Comparison of ENCODE assay signal across 11 cellular contexts in the genomic region with DNA sequence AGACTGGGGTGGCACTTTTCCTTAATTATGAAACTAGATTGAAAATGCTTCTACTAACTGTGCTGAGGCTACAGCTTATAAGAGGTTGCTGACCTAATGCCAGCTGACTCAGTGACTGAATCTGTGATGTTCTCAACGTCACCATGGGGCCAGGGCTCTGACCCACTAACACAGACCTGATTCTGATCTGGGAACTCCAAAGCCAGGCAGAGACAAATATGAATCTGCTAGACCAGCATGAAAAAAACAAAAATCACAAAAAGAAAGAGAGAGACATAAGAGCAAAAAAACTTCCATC. TPM values are rescaled to one million over a fixed set of nuclear protein-coding genes. Genes with fewer than 3 reads are reported as not detected.
DNase-seq lines count a peak whose midpoint lies in the region; ATAC-seq, FAIRE-seq and TF ChIP-seq lines count a peak whose summit lies in the region.
"Had no signal": no experiment of that assay in that cellular context is flagged by ENCODE, and none has a peak within 500 bp of the region (broad histone marks: within the 10 kb centered on the region; RNA-seq: fewer than 3 reads in every experiment).

No MANE protein-coding gene starts in this region.

- H3K4me1 ChIP-seq in H1 (replicated peaks in 1 of 4; ENCODE audit: control insufficient read depth in 3 of 4, insufficient read depth in 4 of 4, low read length in 3 of 4), result peaks cover 0 to 7% (median 1%) of the 10 kb centered on the region in 4 experiments; a peak in 4 of 7 replicates

- no peak overlapping the region for H3K4me3 Mint-ChIP-seq in nephron progenitor cell
- H3K4me3 Mint-ChIP-seq: activated CD4-positive, alpha-beta memory T cell treated with anti-CD3 and anti-CD28 coated beads, Interleukin-2, amount 10 ng/mL, durations not matched to agents 7 days and 5 days had no signal

- H2BK15ac ChIP-seq in H1 (ENCODE audit: low read length), result no peak overlapping the region

- CTCF ChIA-PET in H1 (lab: Charles Lee; ENCODE audit: partially characterized antibody), result interaction anchor here (0.8 to 1.6 kb wide), 2 partner anchors 13 to 85 kb away, joined by 4 to 5 read pairs; no protein-coding TSS in a partner anchor

- H3K9me3 ChIP-seq in MG63, result no peaks in the 10 kb centered on the region
- H3K9me3 ChIP-seq in H1 (ENCODE audit: insufficient read depth in 2 of 2, low read depth in 1 of 2, low read length in 1 of 2), result no peaks in the 10 kb centered on the region
- H3K9me3 ChIP-seq: esophagus muscularis mucosa had no signal

- H3K56ac ChIP-seq in H1 (replicated peaks; ENCODE audit: insufficient read length, low read depth, low read length), result no peak overlapping the region

- POLR2A ChIA-PET in H1 (lab: Charles Lee; ENCODE audit: partially characterized antibody), result interaction anchor here (0.8 kb wide), 1 partner anchor 13 kb away, joined by 3 read pairs; no protein-coding TSS in a partner anchor

- no peak for TF ChIP-seq POLR2A in H1 (IDR thresholded peaks at IDR 0.05; ENCODE audit: control extremely low read depth in 1 of 2, low read depth in 2 of 2, low read length in 2 of 2)

- no peak overlapping the region for H4K5ac ChIP-seq in H1 (ENCODE audit: insufficient read length, low read depth, low read length)

- H2BK120ac ChIP-seq in H1 (replicated peaks; ENCODE audit: low read depth, low read length), result no peak overlapping the region

- no peak overlapping the region for H3K18ac ChIP-seq in H1 (ENCODE audit: extremely low read depth, low read length)

- no peak overlapping the region for H3K14ac ChIP-seq in H1 (ENCODE audit: insufficient read length)

- no peak overlapping the region for H4K91ac ChIP-seq in H1 (replicated peaks; ENCODE audit: insufficient read length, low read length)

- H3K27me3 ChIP-seq in MG63, result no peaks in the 10 kb centered on the region
- no peaks in the 10 kb centered on the region for H3K27me3 ChIP-seq in H1 (replicated peaks in 1 of 4; ENCODE audit: control insufficient read depth in 3 of 4, extremely low read depth in 1 of 4, insufficient read depth in 3 of 4, low read length in 3 of 4)
- H3K27me3 ChIP-seq: esophagus muscularis mucosa had no signal

- H3K79me1 ChIP-seq in H1 (ENCODE audit: low read depth, low read length), result peaks cover 4% of the 10 kb centered on the region; the same call in 1 of the 2 replicates

- H2BK5ac ChIP-seq in H1 (ENCODE audit: low read depth, low read length), result no peak overlapping the region

- no peak overlapping the region for H3K23ac ChIP-seq in H1 (ENCODE audit: insufficient read length)

- H2AK5ac ChIP-seq in H1 (ENCODE audit: low read depth, low read length), result no peak overlapping the region

- no peak overlapping the region for H3K4ac ChIP-seq in H1 (replicated peaks; ENCODE audit: insufficient read length, low read depth, low read length)

- peak overlapping the region; percentile 43 for H3K27ac Mint-ChIP-seq in nephron progenitor cell
- H3K27ac Mint-ChIP-seq: activated CD4-positive, alpha-beta memory T cell treated with anti-CD3 and anti-CD28 coated beads, Interleukin-2, amount 10 ng/mL, durations not matched to agents 7 days and 5 days had no signal

- TF ChIP-seq RAD21 in H1 (IDR thresholded peaks at IDR 0.05 in 1 of 2, conservative IDR thresholded peaks at IDR 0.05 in 1 of 2; ENCODE audit: low read depth in 2 of 2, low read length in 2 of 2), result no peak

- no peak for ATAC-seq in HG03097 (IDR thresholded peaks at IDR 0.05; ENCODE audit: low FRiP score, unreplicated experiment)

- H3K4me3 ChIP-seq in MG63 (no peak overlapping the region), H1 (ENCODE audit: extremely low read depth in 1 of 4, insufficient read depth in 2 of 4, low read depth in 3 of 4, low read length in 4 of 4) (no peak overlapping the region)
- H3K4me3 ChIP-seq: esophagus muscularis mucosa had no signal

- peaks cover 4% of the 10 kb centered on the region for H3K9me3 Mint-ChIP-seq in nephron progenitor cell
- H3K9me3 Mint-ChIP-seq: activated CD4-positive, alpha-beta memory T cell treated with anti-CD3 and anti-CD28 coated beads, Interleukin-2, amount 10 ng/mL, durations not matched to agents 7 days and 5 days had no signal

- no peak overlapping the region for H2BK20ac ChIP-seq in H1 (ENCODE audit: low read length)

- H3K23me2 ChIP-seq in H1 (ENCODE audit: low read depth, low read length), result no peaks in the 10 kb centered on the region

- no peak overlapping the region for H3K27ac ChIP-seq in H1 (ENCODE audit: low read depth, low read length)
- H3K27ac ChIP-seq: esophagus muscularis mucosa had no signal

- H3K79me2 ChIP-seq in H1 (ENCODE audit: control insufficient read depth in 1 of 2, insufficient read depth in 2 of 2, low read length in 2 of 2), result peaks cover 4 to 95% of the 10 kb centered on the region in 2 experiments; a peak in 3 of 4 replicates

- WGBS in H1 (ENCODE audit: extremely low coverage in 1 of 2, insufficient coverage in 1 of 2, insufficient read length in 1 of 2, insufficient replicate concordance in 2 of 2, low coverage in 1 of 2, low lambda C conversion rate in 2 of 2, missing lambda C conversion rate in 1 of 2), 2 experiments, result 81% methylated on average over 1 of the region's 1 CpG; no CpG with 5 or more reads in 1 of the 2 experiments

- H3K36me3 ChIP-seq in MG63 (no peaks in the 10 kb centered on the region), H1 (ENCODE audit: control insufficient read depth in 2 of 4, insufficient read depth in 4 of 4, low read length in 3 of 4) (peaks cover 0 to 5% (median 0%) of the 10 kb centered on the region in 4 experiments; a peak in 1 of 8 replicates)
- H3K36me3 ChIP-seq: esophagus muscularis mucosa had no signal

- peak; percentile 78 for DNase-seq in ELR (ENCODE audit: low read depth)
- DNase-seq in MG63, result peak; percentile 19
- no peak for DNase-seq in H1 (ENCODE audit: low read depth in 1 of 2, low spot score in 2 of 2)
- no peak for DNase-seq in nephron progenitor cell
- no peak for DNase-seq in NCI-H1105 treated with DMSO at 0.1 percent for 48 hours (lab: John Stamatoyannopoulos, UW)
- DNase-seq in HTR-8/SVneo (ENCODE audit: insufficient read length, low spot score), result no peak
- DNase-seq in NCI-H510A treated with DMSO at 0.1 percent for 48 hours (lab: John Stamatoyannopoulos, UW), result no peak
- DNase-seq: activated CD4-positive, alpha-beta memory T cell treated with anti-CD3 and anti-CD28 coated beads, Interleukin-2, amount 10 ng/mL, durations not matched to agents 7 days and 5 days; amniotic stem cell had no signal

- peaks cover 35% of the 10 kb centered on the region for H3K4me1 Mint-ChIP-seq in nephron progenitor cell
- H3K4me1 Mint-ChIP-seq: activated CD4-positive, alpha-beta memory T cell treated with anti-CD3 and anti-CD28 coated beads, Interleukin-2, amount 10 ng/mL, durations not matched to agents 7 days and 5 days had no signal

- H3K36me3 Mint-ChIP-seq in nephron progenitor cell (ENCODE audit: low read depth), result peaks cover 26% of the 10 kb centered on the region

- H2BK12ac ChIP-seq in H1 (ENCODE audit: low read depth, low read length), result no peak overlapping the region

- H4K8ac ChIP-seq in H1 (ENCODE audit: extremely low read depth, insufficient read depth, low read length), result peak overlapping the region; percentile 57; the same call in 1 of the 2 replicates

- no peak overlapping the region for H3K9ac ChIP-seq in H1 (replicated peaks in 1 of 4; ENCODE audit: extremely low read depth in 1 of 4, low read depth in 3 of 4, low read length in 3 of 4)

- H3K4me2 ChIP-seq in H1 (ENCODE audit: insufficient read depth in 1 of 2, low read depth in 2 of 2, low read length in 2 of 2), result no peak overlapping the region

- no peak overlapping the region for H2AFZ ChIP-seq in H1 (ENCODE audit: low read length)

- peaks cover 3% of the 10 kb centered on the region for H3K27me3 Mint-ChIP-seq in nephron progenitor cell (ENCODE audit: low read depth, poor library complexity)

- TF ChIP-seq EP300 in H1 (IDR thresholded peaks at IDR 0.05; ENCODE audit: borderline replicate concordance in 1 of 2, low read depth in 2 of 2, low read length in 2 of 2), result no peak

- H4K20me1 ChIP-seq in H1 (replicated peaks in 1 of 2; ENCODE audit: control insufficient read depth in 1 of 2, insufficient read depth in 2 of 2, low read length in 2 of 2), result peaks cover 6 to 7% of the 10 kb centered on the region in 2 experiments

- no peak for FAIRE-seq in H1 (lab: Jason Lieb, UNC)
- no peak for FAIRE-seq in HTR-8/SVneo (lab: Jason Lieb, UNC)

- no peak for TF ChIP-seq CTCF in H1 (IDR thresholded peaks at IDR 0.05; ENCODE audit: control extremely low read depth in 1 of 3, insufficient read depth in 1 of 3, low read depth in 1 of 3, low read length in 3 of 3)
- TF ChIP-seq CTCF in nephron progenitor cell (IDR thresholded peaks at IDR 0.05), result no peak

TF ChIP-seq in H1, 55 proteins besides CTCF, POLR2A, EP300 and RAD21 (continues in another document):
- TF ChIP-seq POLR2AphosphoS5 (IDR thresholded peaks at IDR 0.05; ENCODE audit: low read depth, low read length), result no peak
- no peak for TF ChIP-seq YY1 (IDR thresholded peaks at IDR 0.05; ENCODE audit: low read depth, low read length)
- TF ChIP-seq, protein P1, sequence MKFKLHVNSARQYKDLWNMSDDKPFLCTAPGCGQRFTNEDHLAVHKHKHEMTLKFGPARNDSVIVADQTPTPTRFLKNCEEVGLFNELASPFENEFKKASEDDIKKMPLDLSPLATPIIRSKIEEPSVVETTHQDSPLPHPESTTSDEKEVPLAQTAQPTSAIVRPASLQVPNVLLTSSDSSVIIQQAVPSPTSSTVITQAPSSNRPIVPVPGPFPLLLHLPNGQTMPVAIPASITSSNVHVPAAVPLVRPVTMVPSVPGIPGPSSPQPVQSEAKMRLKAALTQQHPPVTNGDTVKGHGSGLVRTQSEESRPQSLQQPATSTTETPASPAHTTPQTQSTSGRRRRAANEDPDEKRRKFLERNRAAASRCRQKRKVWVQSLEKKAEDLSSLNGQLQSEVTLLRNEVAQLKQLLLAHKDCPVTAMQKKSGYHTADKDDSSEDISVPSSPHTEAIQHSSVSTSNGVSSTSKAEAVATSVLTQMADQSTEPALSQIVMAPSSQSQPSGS (IDR thresholded peaks at IDR 0.05; ENCODE audit: low read length), result no peak
- no peak for TF ChIP-seq TEAD4 (IDR thresholded peaks at IDR 0.05; ENCODE audit: low read depth, low read length)
- no peak for TF ChIP-seq EZH2 (IDR thresholded peaks at IDR 0.05; ENCODE audit: low read depth, low read length, severe bottlenecking)

RNA-seq across cellular contexts. Expression of a gene that starts 16.1 kb away (rescaled TPM):
- total RNA-seq in MG63 (2014; rRNA removed; shearing (Covaris generic); ENCODE audit: low replicate concordance), result 4.0 and 7.0 TPM in 2 replicates
- total RNA-seq in H1 (2021; fragmentation: NEBNext Ultra II Directional; extraction: Animal tissue kit (Norgen Biotek cat#: 25700)), result 27.6 and 28.8 TPM in 2 replicates
- polyA plus RNA-seq in H1 (2011; rRNA removed), result 9.8 and 10.9 TPM in 2 replicates
- polyA plus RNA-seq in H1 (2011; cell fraction: cytosol; rRNA removed), result 10.8 TPM
- polyA plus RNA-seq in H1 (2011; cell fraction: nucleus; rRNA removed), result 15.8 TPM
- 11.7 to 20.3 TPM (median 14.8 TPM) in 4 replicates for polyA plus RNA-seq in H1 (2012, experiment 1 of 2)
- polyA plus RNA-seq in H1 (2012, experiment 2 of 2), result 2.5 TPM
- 16.5 TPM for polyA plus RNA-seq in H1 (2013, experiment 1 of 2)
- polyA plus RNA-seq in H1 (2013, experiment 2 of 2), result 17.4 TPM
- 17.5 and 19.8 TPM in 2 replicates for polyA minus RNA-seq in H1 (2011; rRNA and poly(A)+ RNA removed)
- polyA minus RNA-seq in H1 (2011; cell fraction: cytosol; rRNA and poly(A)+ RNA removed), result 10.4 TPM
- polyA minus RNA-seq in H1 (2011; cell fraction: nucleus; rRNA and poly(A)+ RNA removed), result 33.2 TPM

Comparison
In these comparisons a context has a peak if more than half of its experiments do, and no peak if none do; other contexts are left out.
1. DNase-seq: peak in ELR (single experiment) and MG63 (single experiment); none in H1 (0 of 2), nephron progenitor cell (single experiment), NCI-H1105 treated with DMSO at 0.1 percent for 48 hours (single experiment), HTR-8/SVneo (single experiment) and NCI-H510A treated with DMSO at 0.1 percent for 48 hours (single experiment).